Comparison of ENCODE assay signal across 8 cellular contexts in the genomic region with DNA sequence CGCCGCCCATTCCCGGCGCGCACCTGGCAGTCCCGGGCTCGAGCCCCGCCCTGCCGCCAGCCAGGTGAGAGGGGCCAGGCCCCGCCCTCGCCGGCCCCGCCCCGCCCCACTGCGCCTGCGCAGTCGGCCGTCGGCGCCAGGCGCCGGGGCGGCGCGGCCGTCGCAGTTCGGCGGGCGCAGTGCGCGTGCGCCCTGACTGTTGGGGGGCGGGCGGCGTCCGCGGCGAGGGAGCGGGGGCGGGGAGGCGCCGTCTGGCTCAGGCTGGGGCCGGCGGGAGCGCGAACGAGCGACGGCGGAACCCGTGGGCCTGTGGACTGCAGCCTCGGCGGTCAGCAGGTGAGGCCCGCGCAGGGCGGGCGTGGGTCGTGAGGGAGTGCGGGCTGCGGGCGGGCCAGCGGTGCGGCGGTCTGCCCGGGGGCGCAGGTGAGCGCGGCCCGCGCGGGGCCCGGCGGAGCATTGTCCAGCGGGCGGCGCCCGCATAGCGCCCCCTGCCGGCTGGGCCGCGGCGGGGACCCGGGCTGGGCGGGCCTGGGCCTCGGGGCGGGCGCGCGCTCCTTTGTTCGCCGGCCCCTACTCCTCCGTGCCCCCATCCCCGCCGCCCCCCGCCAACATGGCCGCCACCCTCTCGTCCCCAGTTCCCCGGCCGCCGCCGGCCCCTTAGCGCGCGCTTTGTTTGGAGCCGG. TPM values are rescaled to one million over a fixed set of nuclear protein-coding genes. Genes with fewer than 3 reads are reported as not detected.
DNase-seq lines count a peak whose midpoint lies in the region; ATAC-seq and TF ChIP-seq lines count a peak whose summit lies in the region.

Gene SPIN1, plus strand, starts transcription at position 242 of the 683 bp plus-strand sequence. CDS start 38,096 bp downstream, outside the sequence.

- no peaks in the 10 kb centered on the region for H3K27me3 Mint-ChIP-seq in activated CD4-positive, alpha-beta memory T cell treated with anti-CD3 and anti-CD28 coated beads, Interleukin-2, amount 10 ng/mL, durations not matched to agents 7 days and 5 days

- CTCF ChIA-PET in BJ (lab: Yijun Ruan, JAX) = no interaction called here
- CTCF ChIA-PET in activated CD4-positive, alpha-beta memory T cell treated with anti-CD3 and anti-CD28 coated beads, Interleukin-2, amount 10 ng/mL, durations not matched to agents 7 days and 5 days (lab: Charles Lee) = interaction anchor here (0.9 kb wide), 1 partner anchor 33 kb away, joined by 3 read pairs; no protein-coding TSS in a partner anchor

- H3K9me3 Mint-ChIP-seq in activated CD4-positive, alpha-beta memory T cell treated with anti-CD3 and anti-CD28 coated beads, Interleukin-2, amount 10 ng/mL, durations not matched to agents 7 days and 5 days = no peaks in the 10 kb centered on the region

- peaks cover 0 to 8% of the 10 kb centered on the region in 2 donors for H3K4me1 ChIP-seq in lung (ENCODE audit: control insufficient read depth in 2 of 2, insufficient read depth in 2 of 2, low read length in 2 of 2)

- WGBS in lung, 2 donors = 0 to 1% methylated on average over 30 to 106 of the region's 106 CpGs

- peak within 1 kb of the TSS; percentile 92 for H3K4me3 ChIP-seq in BJ (ENCODE audit: low read depth, low read length)
- H3K4me3 ChIP-seq in lung = peak within 1 kb of the TSS; percentile 97

- POLR2A ChIA-PET in BJ (lab: Charles Lee) = no interaction called here
- POLR2A ChIA-PET in activated CD4-positive, alpha-beta memory T cell treated with anti-CD3 and anti-CD28 coated beads, Interleukin-2, amount 10 ng/mL, durations not matched to agents 7 days and 5 days (lab: Charles Lee) = no interaction called here

- ATAC-seq in GM19025 (IDR thresholded peaks at IDR 0.05; ENCODE audit: low read depth, unreplicated experiment) (peak; percentile 83), HG03196 (IDR thresholded peaks at IDR 0.05; ENCODE audit: unreplicated experiment) (peak; percentile 88), lung (ENCODE audit: insufficient read depth, low FRiP score) (peak; percentile 83)

- peaks cover 0 to 2% of the 10 kb centered on the region in 2 donors for H3K9me3 ChIP-seq in lung (ENCODE audit: control insufficient read depth in 2 of 2, insufficient read depth in 1 of 2, low read length in 1 of 2)

- H3K27ac ChIP-seq in lung (ENCODE audit: low read depth in 1 of 2, low read length in 1 of 2) = peak within 1 kb of the TSS; percentile 99

- H3K27ac Mint-ChIP-seq in activated CD4-positive, alpha-beta memory T cell treated with anti-CD3 and anti-CD28 coated beads, Interleukin-2, amount 10 ng/mL, durations not matched to agents 7 days and 5 days = peak within 1 kb of the TSS; percentile 86

- DNase-seq in BJ (ENCODE audit: low read depth) (no peak), NCI-H526 treated with DMSO at 0.1 percent for 48 hours (lab: John Stamatoyannopoulos, UW) (peak; percentile 42), ecto neural progenitor cell (ENCODE audit: low spot score) (peak; percentile 90), lung (ENCODE audit: low spot score) (peak; percentile 80)
- DNase-seq in activated CD4-positive, alpha-beta memory T cell treated with anti-CD3 and anti-CD28 coated beads, Interleukin-2, amount 10 ng/mL, durations not matched to agents 7 days and 5 days = peak; percentile 84
- peak; percentile 76 to 84 (median 84) for DNase-seq in stimulated activated CD4-positive, alpha-beta T cell treated with anti-CD3 and anti-CD28 coated beads, TNF-alpha, amount 100 ng/mL, for 4 hours (ENCODE audit: low read depth in 3 of 3)

- no peaks in the 10 kb centered on the region for H3K36me3 ChIP-seq in BJ (ENCODE audit: control insufficient read depth, insufficient read depth, low read length)
- H3K36me3 ChIP-seq in lung (ENCODE audit: control insufficient read depth in 2 of 2, insufficient read depth in 2 of 2, low read length in 2 of 2) = no peaks in the 10 kb centered on the region

- peak within 1 kb of the TSS; percentile 95 for H3K4me3 Mint-ChIP-seq in activated CD4-positive, alpha-beta memory T cell treated with anti-CD3 and anti-CD28 coated beads, Interleukin-2, amount 10 ng/mL, durations not matched to agents 7 days and 5 days

- H3K36me3 Mint-ChIP-seq in activated CD4-positive, alpha-beta memory T cell treated with anti-CD3 and anti-CD28 coated beads, Interleukin-2, amount 10 ng/mL, durations not matched to agents 7 days and 5 days (ENCODE audit: low read depth) = peaks cover 12% of the 10 kb centered on the region

- H3K4me1 Mint-ChIP-seq in activated CD4-positive, alpha-beta memory T cell treated with anti-CD3 and anti-CD28 coated beads, Interleukin-2, amount 10 ng/mL, durations not matched to agents 7 days and 5 days = peaks cover 27% of the 10 kb centered on the region

- TF ChIP-seq CTCF in BJ (IDR thresholded peaks at IDR 0.05; ENCODE audit: insufficient read depth, low read depth, low read length) (0 out of 2 replicates have a peak, but pooled peaks have one; percentile 8), lung (IDR thresholded peaks at IDR 0.05; ENCODE audit: control extremely low read depth, extremely low read depth) (no peak)

- H3K27me3 ChIP-seq in BJ (ENCODE audit: control insufficient read depth, insufficient read depth, low read length) (no peaks in the 10 kb centered on the region), lung (ENCODE audit: control insufficient read depth, insufficient read depth) (no peaks in the 10 kb centered on the region)

RNA-seq across cellular contexts. Expression of gene SPIN1, which starts in this region (rescaled TPM):
- polyA plus RNA-seq in BJ (2011; rRNA removed) = 53.4 and 93.5 TPM in 2 replicates
- polyA minus RNA-seq in BJ (2011; rRNA and poly(A)+ RNA removed) = 46.6 and 46.7 TPM in 2 replicates
- total RNA-seq in activated CD4-positive, alpha-beta memory T cell treated with anti-CD3 and anti-CD28 coated beads, Interleukin-2, amount 10 ng/mL, durations not matched to agents 7 days and 5 days = 10 to 100 TPM; 38.4 to 42.2 TPM
- 100 to 1,000 TPM in 1 of 2 donors, 10 to 100 TPM in 1; 47.3 to 135 TPM for total RNA-seq in lung
- 10 to 100 TPM; 22.6 to 23.4 TPM for polyA plus RNA-seq in lung
